Comparison of ENCODE assay signal across 13 cellular contexts in genomic region chr15:38547255-38547997, GRCh38. TPM values are rescaled to one million over a fixed set of nuclear protein-coding genes. Genes with fewer than 3 reads are reported as not detected.
DNase-seq lines count a peak whose midpoint lies in the region; ATAC-seq lines count a peak whose summit lies in the region.
"Had no signal": no experiment of that assay in that cellular context is flagged by ENCODE, and none has a peak within 500 bp of the region (broad histone marks: within the 10 kb centered on the region; RNA-seq: fewer than 3 reads in every experiment).

No MANE protein-coding gene starts in this region.

- CTCF ChIA-PET in activated CD8-positive, alpha-beta memory T cell treated with anti-CD3 and anti-CD28 coated beads, Interleukin-2, amount 10 ng/mL, durations not matched to agents 7 days and 5 days (lab: Charles Lee): interaction anchor here (1.3 kb wide), 1 partner anchor 16 kb away, joined by 3 read pairs; no protein-coding TSS in a partner anchor

- H3K4me3 Mint-ChIP-seq in activated CD8-positive, alpha-beta memory T cell treated with anti-CD3 and anti-CD28 coated beads, Interleukin-2, amount 10 ng/mL, durations not matched to agents 7 days and 5 days: no peak overlapping the region

- H3K9me3 Mint-ChIP-seq in activated CD8-positive, alpha-beta memory T cell treated with anti-CD3 and anti-CD28 coated beads, Interleukin-2, amount 10 ng/mL, durations not matched to agents 7 days and 5 days (ENCODE audit: low read depth): no peaks in the 10 kb centered on the region

- H3K36me3 Mint-ChIP-seq in activated CD8-positive, alpha-beta memory T cell treated with anti-CD3 and anti-CD28 coated beads, Interleukin-2, amount 10 ng/mL, durations not matched to agents 7 days and 5 days: peaks cover 73% of the 10 kb centered on the region

- no peak overlapping the region for H3K27ac ChIP-seq in caudate nucleus (ENCODE audit: low read depth, low read length)
- H3K27ac ChIP-seq: ovary, stomach had no signal

- no peaks in the 10 kb centered on the region for H3K27me3 Mint-ChIP-seq in activated CD8-positive, alpha-beta memory T cell treated with anti-CD3 and anti-CD28 coated beads, Interleukin-2, amount 10 ng/mL, durations not matched to agents 7 days and 5 days

- H3K27ac Mint-ChIP-seq in activated CD8-positive, alpha-beta memory T cell treated with anti-CD3 and anti-CD28 coated beads, Interleukin-2, amount 10 ng/mL, durations not matched to agents 7 days and 5 days: peak overlapping the region; percentile 9

- no peak for DNase-seq in activated CD8-positive, alpha-beta memory T cell treated with anti-CD3 and anti-CD28 coated beads, Interleukin-2, amount 10 ng/mL, durations not matched to agents 7 days and 5 days
- no peak for DNase-seq in activated CD8-positive, alpha-beta memory T cell treated with anti-CD3 and anti-CD28 coated beads, Interleukin-2, amount 50 U/mL, for 48 hours
- DNase-seq in activated CD4-positive, alpha-beta T cell treated with anti-CD3 and anti-CD28 coated beads for 4 hours: peak; percentile 38 to 57
- DNase-seq in caudate nucleus (lab: John Stamatoyannopoulos, UW): peak in 41 of 61 donors; percentile 9 to 79 (median 34)
- peak; percentile 45 for DNase-seq in putamen (ENCODE audit: low spot score)
- DNase-seq in Ammon's horn (ENCODE audit: low spot score): no peak
- DNase-seq: GF-D8, left ventricle myocardium superior, NCI-H187, ovary, stomach had no signal

- no peak for ATAC-seq in activated CD8-positive, alpha-beta memory T cell treated with anti-CD3 and anti-CD28 coated beads, Interleukin-2, amount 10 ng/mL, durations not matched to agents 7 days and 5 days
- no peak for ATAC-seq in GM21381 (IDR thresholded peaks at IDR 0.05; ENCODE audit: unreplicated experiment)
- no peak for ATAC-seq in GM19467 (IDR thresholded peaks at IDR 0.05; ENCODE audit: unreplicated experiment)
- ATAC-seq: left ventricle myocardium superior had no signal

- peaks cover 76% of the 10 kb centered on the region for H3K4me1 Mint-ChIP-seq in activated CD8-positive, alpha-beta memory T cell treated with anti-CD3 and anti-CD28 coated beads, Interleukin-2, amount 10 ng/mL, durations not matched to agents 7 days and 5 days

RNA-seq across cellular contexts. Expression of gene RASGRP1, which starts 17.2 kb away (rescaled TPM):
- 100 to 1,000 TPM; 143 to 202 TPM for total RNA-seq in activated CD8-positive, alpha-beta memory T cell treated with anti-CD3 and anti-CD28 coated beads, Interleukin-2, amount 10 ng/mL, durations not matched to agents 7 days and 5 days

Comparison
In these comparisons a context has a peak if more than half of its experiments do, and no peak if none do; other contexts are left out.
1. DNase-seq: peak in activated CD4-positive, alpha-beta T cell treated with anti-CD3 and anti-CD28 coated beads for 4 hours (2 of 2), caudate nucleus (41 of 61) and putamen (single experiment); none in activated CD8-positive, alpha-beta memory T cell treated with anti-CD3 and anti-CD28 coated beads, Interleukin-2, amount 10 ng/mL, durations not matched to agents 7 days and 5 days (single experiment), activated CD8-positive, alpha-beta memory T cell treated with anti-CD3 and anti-CD28 coated beads, Interleukin-2, amount 50 U/mL, for 48 hours (single experiment) and Ammon's horn (single experiment).